Comparison of ENCODE assay signal across 8 cellular contexts in the genomic region with DNA sequence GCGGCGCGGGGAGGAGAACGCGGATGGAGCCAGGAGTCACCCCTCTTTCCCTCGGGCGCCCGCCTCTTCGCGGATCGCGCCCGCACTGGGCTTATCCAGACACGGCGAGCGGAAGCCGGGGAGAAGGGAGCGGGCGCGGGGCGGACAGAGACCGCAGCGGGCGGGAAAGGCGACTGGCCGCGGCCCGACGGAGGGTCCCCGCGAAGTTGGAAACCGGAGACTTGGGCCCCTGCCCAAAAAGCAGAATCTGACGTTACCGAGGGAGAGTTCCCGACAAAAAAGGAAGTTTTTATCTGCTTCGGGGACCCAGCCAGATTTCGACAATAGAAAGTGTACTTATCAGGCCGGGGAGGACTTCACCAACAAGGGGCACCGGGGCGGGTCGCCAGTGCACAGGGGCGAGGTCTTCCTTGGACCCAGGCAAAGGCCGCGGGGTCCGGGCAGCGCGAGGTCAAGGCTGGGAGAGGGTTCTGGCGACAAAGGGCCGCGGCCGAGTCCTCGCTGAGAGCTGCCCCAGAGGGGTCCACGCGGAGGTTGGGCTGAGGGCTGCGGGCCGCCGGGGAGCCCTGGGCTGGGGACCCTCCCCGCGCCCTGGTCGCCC. TPM values are rescaled to one million over a fixed set of nuclear protein-coding genes. Genes with fewer than 3 reads are reported as not detected.
DNase-seq lines count a peak whose midpoint lies in the region; ATAC-seq, FAIRE-seq and TF ChIP-seq lines count a peak whose summit lies in the region.

No MANE protein-coding gene starts in this region.

- H3K27ac ChIP-seq in keratinocyte (ENCODE audit: control insufficient read depth, insufficient read depth, low read length) (peak overlapping the region; percentile 89), stomach smooth muscle (ENCODE audit: low read length) (no peak overlapping the region)

- H3K36me3 ChIP-seq in keratinocyte (ENCODE audit: control insufficient read depth in 2 of 2, extremely low read depth in 1 of 2, insufficient read depth in 2 of 2, low read length in 2 of 2) (no peaks in the 10 kb centered on the region), stomach smooth muscle (ENCODE audit: control insufficient read depth in 2 of 2, insufficient read depth in 2 of 2, low read length in 2 of 2) (no peaks in the 10 kb centered on the region)

- no peak for TF ChIP-seq CTCF in astrocyte of the spinal cord (IDR thresholded peaks at IDR 0.05; ENCODE audit: low read depth, low read length)
- no peak for TF ChIP-seq CTCF in keratinocyte (optimal IDR thresholded peaks at IDR 0.05 in 1 of 3, IDR thresholded peaks at IDR 0.05 in 1 of 3, conservative IDR thresholded peaks at IDR 0.05 in 1 of 3; ENCODE audit: extremely low read depth in 1 of 3, insufficient read depth in 2 of 3, low read length in 3 of 3)

- DNase-seq in activated T-cell treated with anti-CD3 and anti-CD28 coated beads, Interleukin-2, amount 50 U/mL, for 1 hour = peak; percentile 44
- no peak for DNase-seq in activated T-cell treated with anti-CD3 and anti-CD28 coated beads for 4 hours
- DNase-seq in astrocyte of the spinal cord (ENCODE audit: low read depth, low spot score) = no peak
- DNase-seq in keratinocyte (ENCODE audit: low read depth, low spot score) = no peak
- DNase-seq in stimulated activated CD4-positive, alpha-beta T cell treated with anti-CD3 and anti-CD28 coated beads, Interleukin-12 subunit alpha, Interleukin-12 subunit beta, amount 100 ng/mL, for 4 hours = no peak
- DNase-seq in OCI-M1 (lab: John Stamatoyannopoulos, UW) = no peak

- peaks cover 15% of the 10 kb centered on the region for H3K79me2 ChIP-seq in keratinocyte (ENCODE audit: control insufficient read depth, insufficient read depth, low read length)

- H3K4me3 ChIP-seq in astrocyte of the spinal cord (ENCODE audit: low read depth, low read length) (peak overlapping the region; percentile 42), keratinocyte (ENCODE audit: control insufficient read depth in 2 of 3, extremely low read depth in 1 of 3, insufficient read depth in 2 of 3, low read depth in 1 of 3, low read length in 3 of 3) (peak overlapping the region; percentile 85 to 94 (median 89)), stomach smooth muscle (ENCODE audit: low read length in 2 of 2) (peak overlapping the region; percentile 67 to 71)

- no peaks in the 10 kb centered on the region for H3K9me1 ChIP-seq in keratinocyte (ENCODE audit: control insufficient read depth, extremely low read depth, insufficient read depth, low read length)

- H3K27me3 ChIP-seq in keratinocyte (ENCODE audit: control insufficient read depth, extremely low read depth, insufficient read depth, low read length) = no peaks in the 10 kb centered on the region
- H3K27me3 ChIP-seq in stomach smooth muscle (ENCODE audit: control insufficient read depth in 1 of 2, insufficient read depth in 2 of 2, low read length in 2 of 2) = peaks cover 22 to 36% of the 10 kb centered on the region in 2 donors

- H2AFZ ChIP-seq in keratinocyte (ENCODE audit: control insufficient read depth, low read length) = no peak overlapping the region

- in situ Hi-C loops in astrocyte of the spinal cord (cut with HindIII; ENCODE audit: low sequenced_read_pairs) = no loop called here

- no peaks in the 10 kb centered on the region for H4K20me1 ChIP-seq in keratinocyte (ENCODE audit: control insufficient read depth, extremely low read depth, insufficient read depth, low read length)

- peak overlapping the region; percentile 81 for H3K4me2 ChIP-seq in keratinocyte (ENCODE audit: control insufficient read depth, extremely low read depth, insufficient read depth, low read depth, low read length)

- H3K9me3 ChIP-seq in keratinocyte (ENCODE audit: control insufficient read depth, low read depth, low read length) (no peaks in the 10 kb centered on the region), stomach smooth muscle (ENCODE audit: control insufficient read depth in 2 of 2, low read length in 2 of 2) (no peaks in the 10 kb centered on the region)

- peaks cover 48% of the 10 kb centered on the region for H3K4me1 ChIP-seq in keratinocyte (ENCODE audit: control insufficient read depth, extremely low read depth, insufficient read depth, low read length)
- H3K4me1 ChIP-seq in stomach smooth muscle (ENCODE audit: control insufficient read depth, insufficient read depth, low read length) = peaks cover 19% of the 10 kb centered on the region

- no peak for FAIRE-seq in keratinocyte (lab: Jason Lieb, UNC)

- dilution Hi-C loops in keratinocyte (cut with MboI; ENCODE audit: extremely low pct_ligation_motif_present, low sequenced_read_pairs) = no loop called here

- peak overlapping the region; percentile 96 for H3K9ac ChIP-seq in keratinocyte (ENCODE audit: control insufficient read depth, extremely low read depth, insufficient read depth, low read length)
- H3K9ac ChIP-seq in stomach smooth muscle (ENCODE audit: low read length in 2 of 2) = peak overlapping the region; percentile 21 to 42

- ATAC-seq in HG03280 (IDR thresholded peaks at IDR 0.05; ENCODE audit: unreplicated experiment) = no peak

RNA-seq across cellular contexts. Expression of a gene that starts 0.5 kb away (rescaled TPM):
- 38.7 to 63.2 TPM (median 45.8 TPM) in 3 replicates for polyA plus RNA-seq in keratinocyte
- polyA plus RNA-seq in keratinocyte (2011; ENCODE audit: low read depth) = 42.7 TPM
- 52.9 and 55.5 TPM in 2 replicates for polyA plus RNA-seq in keratinocyte (2011; cell fraction: cytosol; rRNA removed)
- 80.8 and 105 TPM in 2 replicates for polyA plus RNA-seq in keratinocyte (2011; cell fraction: nucleus; rRNA removed)
- polyA plus RNA-seq in keratinocyte (2012; ENCODE audit: low replicate concordance) = 37.2 and 79.4 TPM in 2 replicates
- 33.4 to 50.5 TPM (median 35.0 TPM) in 3 replicates for polyA minus RNA-seq in keratinocyte
- polyA minus RNA-seq in keratinocyte (2011; cell fraction: cytosol; rRNA and poly(A)+ RNA removed) = 79.8 TPM
- 33.3 and 45.4 TPM in 2 replicates for polyA minus RNA-seq in keratinocyte (2011; cell fraction: nucleus; rRNA and poly(A)+ RNA removed)

RNA-seq across cellular contexts. Expression of a gene that starts 45.3 kb away (rescaled TPM):
- 0.65 to 1.7 TPM (median 1.2 TPM) in 3 replicates for polyA plus RNA-seq in keratinocyte
- not detected for polyA plus RNA-seq in keratinocyte (2011; ENCODE audit: low read depth)
- 0.55 and 0.81 TPM in 2 replicates for polyA plus RNA-seq in keratinocyte (2011; cell fraction: cytosol; rRNA removed)
- 6.7 and 11.7 TPM in 2 replicates for polyA plus RNA-seq in keratinocyte (2011; cell fraction: nucleus; rRNA removed)
- polyA plus RNA-seq in keratinocyte (2012; ENCODE audit: low replicate concordance) = 0.68 and 0.72 TPM in 2 replicates
- polyA minus RNA-seq in keratinocyte = 0.38 to 0.96 TPM in 2 of 3 replicates, not detected in the other
- not detected for polyA minus RNA-seq in keratinocyte (2011; cell fraction: cytosol; rRNA and poly(A)+ RNA removed)
- polyA minus RNA-seq in keratinocyte (2011; cell fraction: nucleus; rRNA and poly(A)+ RNA removed) = 1.3 and 1.8 TPM in 2 replicates

RNA-seq across cellular contexts. Expression of a gene that starts 47.6 kb away (rescaled TPM):
- polyA plus RNA-seq in keratinocyte = 10.3 to 26.1 TPM (median 15.3 TPM) in 3 replicates
- 2.1 TPM for polyA plus RNA-seq in keratinocyte (2011; ENCODE audit: low read depth)
- polyA plus RNA-seq in keratinocyte (2011; cell fraction: cytosol; rRNA removed) = 15.3 and 37.7 TPM in 2 replicates
- polyA plus RNA-seq in keratinocyte (2011; cell fraction: nucleus; rRNA removed) = 15.4 and 26.2 TPM in 2 replicates
- 6.2 and 33.8 TPM in 2 replicates for polyA plus RNA-seq in keratinocyte (2012; ENCODE audit: low replicate concordance)
- polyA minus RNA-seq in keratinocyte = 9.0 to 17.2 TPM (median 11.8 TPM) in 3 replicates
- 42.6 TPM for polyA minus RNA-seq in keratinocyte (2011; cell fraction: cytosol; rRNA and poly(A)+ RNA removed)
- 12.3 and 17.7 TPM in 2 replicates for polyA minus RNA-seq in keratinocyte (2011; cell fraction: nucleus; rRNA and poly(A)+ RNA removed)

RNA-seq across cellular contexts. Expression of a gene that starts 58.4 kb away (rescaled TPM):
- polyA plus RNA-seq in keratinocyte = 0.28 to 0.84 TPM (median 0.46 TPM) in 3 replicates
- polyA plus RNA-seq in keratinocyte (2011; ENCODE audit: low read depth) = 0.29 TPM
- polyA plus RNA-seq in keratinocyte (2011; cell fraction: cytosol; rRNA removed) = 0.16 and 0.41 TPM in 2 replicates
- 0.44 and 0.76 TPM in 2 replicates for polyA plus RNA-seq in keratinocyte (2011; cell fraction: nucleus; rRNA removed)
- polyA plus RNA-seq in keratinocyte (2012; ENCODE audit: low replicate concordance) = 0.32 and 0.45 TPM in 2 replicates
- 0.33 to 0.86 TPM (median 0.36 TPM) in 3 replicates for polyA minus RNA-seq in keratinocyte
- polyA minus RNA-seq in keratinocyte (2011; cell fraction: cytosol; rRNA and poly(A)+ RNA removed) = not detected
- 0.63 and 1.1 TPM in 2 replicates for polyA minus RNA-seq in keratinocyte (2011; cell fraction: nucleus; rRNA and poly(A)+ RNA removed)
